Comparison of ENCODE assay signal across 17 cellular contexts in genomic region chr3:188288153-188288552, GRCh38.
DNase-seq lines count a peak whose midpoint lies in the region; ATAC-seq and TF ChIP-seq lines count a peak whose summit lies in the region.
"Had no signal": no experiment of that assay in that cellular context is flagged by ENCODE, and none has a peak within 500 bp of the region (broad histone marks: within the 10 kb centered on the region; RNA-seq: fewer than 3 reads in every experiment).

No MANE protein-coding gene starts in this region.

- H3K36me3 ChIP-seq in transverse colon: no peaks in the 10 kb centered on the region
- H3K36me3 ChIP-seq: ovary had no signal

- no peaks in the 10 kb centered on the region for H3K9me3 Mint-ChIP-seq in activated T-cell treated with anti-CD3 and anti-CD28 coated beads, Interleukin-2, amount 50 U/mL, for 24 hours
- H3K9me3 Mint-ChIP-seq in nephron progenitor cell: no peaks in the 10 kb centered on the region
- H3K9me3 Mint-ChIP-seq in activated T-cell treated with anti-CD3 and anti-CD28 coated beads, Interleukin-2, amount 50 U/mL, for 4 hours: no peaks in the 10 kb centered on the region
- H3K9me3 Mint-ChIP-seq: CD14-positive monocyte; central memory CD8-positive, alpha-beta T cell had no signal

- whole genome bisulfite sequencing in transverse colon (ENCODE audit: low coverage in 1 of 2), 2 donors: 62 to 74% methylated on average over 8 of the region's 8 CpGs

- no peaks in the 10 kb centered on the region for H3K27me3 Mint-ChIP-seq in activated T-cell treated with anti-CD3 and anti-CD28 coated beads, Interleukin-2, amount 50 U/mL, for 24 hours
- H3K27me3 Mint-ChIP-seq in nephron progenitor cell (ENCODE audit: low read depth, poor library complexity): no peaks in the 10 kb centered on the region
- no peaks in the 10 kb centered on the region for H3K27me3 Mint-ChIP-seq in activated T-cell treated with anti-CD3 and anti-CD28 coated beads, Interleukin-2, amount 50 U/mL, for 4 hours (ENCODE audit: low read depth)
- H3K27me3 Mint-ChIP-seq: activated CD8-positive, alpha-beta memory T cell treated with anti-CD3 and anti-CD28 coated beads, Interleukin-2, amount 10 ng/mL, durations not matched to agents 7 days and 5 days; central memory CD8-positive, alpha-beta T cell had no signal

- peaks cover 3 to 69% (median 20%) of the 10 kb centered on the region in 4 donors for H3K4me1 ChIP-seq in transverse colon

- intact Hi-C loops in transverse colon (cut with DNase I; ENCODE audit: low total_unique reads): no loop called here

- TF ChIP-seq CTCF in nephron progenitor cell (IDR thresholded peaks at IDR 0.05) (no peak), transverse colon (IDR thresholded peaks at IDR 0.05) (no peak), GM10266 (IDR thresholded peaks at IDR 0.05; ENCODE audit: control insufficient read depth, insufficient read depth, low read depth, missing control alignments) (no peak)

- H3K4me1 Mint-ChIP-seq in activated T-cell treated with anti-CD3 and anti-CD28 coated beads, Interleukin-2, amount 50 U/mL, for 24 hours (ENCODE audit: low read depth): peaks cover 71% of the 10 kb centered on the region
- H3K4me1 Mint-ChIP-seq in nephron progenitor cell: peaks cover 46% of the 10 kb centered on the region
- peaks cover 48% of the 10 kb centered on the region for H3K4me1 Mint-ChIP-seq in activated T-cell treated with anti-CD3 and anti-CD28 coated beads, Interleukin-2, amount 50 U/mL, for 4 hours (ENCODE audit: low read depth)

- peak overlapping the region; percentile 2 to 79 (median 70) for H3K27ac ChIP-seq in transverse colon

- DNase-seq in activated T-cell treated with anti-CD3 and anti-CD28 coated beads, Interleukin-2, amount 50 U/mL, for 24 hours: no peak
- DNase-seq in activated T-cell treated with anti-CD3 and anti-CD28 coated beads, Interleukin-2, amount 50 U/mL, for 1 hour: no peak
- peak; percentile 16 for DNase-seq in fibroblast of gingiva (ENCODE audit: low read depth)
- no peak for DNase-seq in nephron progenitor cell
- DNase-seq in transverse colon: no peak
- no peak for DNase-seq in GM10266 (ENCODE audit: extremely low spot score)
- no peak for DNase-seq in medulla oblongata (ENCODE audit: extremely low spot score)
- no peak for DNase-seq in activated T-cell treated with anti-CD3 and anti-CD28 coated beads, Interleukin-2, amount 50 U/mL, for 4 hours
- DNase-seq: activated CD8-positive, alpha-beta memory T cell treated with anti-CD3 and anti-CD28 coated beads, Interleukin-2, amount 10 ng/mL, durations not matched to agents 7 days and 5 days; activated effector memory CD4-positive, alpha-beta T cell treated with anti-CD3 and anti-CD28 coated beads, Interleukin-2, amount 50 U/mL, for 16 hours; left colon; NCI-H1048; ovary; stimulated activated CD4-positive, alpha-beta T cell treated with anti-CD3 and anti-CD28 coated beads, Interleukin-4, amount 100 ng/mL, for 24 hours had no signal

- no peaks in the 10 kb centered on the region for H3K9me3 ChIP-seq in transverse colon
- H3K9me3 ChIP-seq: ovary had no signal

- no peaks in the 10 kb centered on the region for H3K27me3 ChIP-seq in transverse colon
- H3K27me3 ChIP-seq: ovary had no signal

- in situ Hi-C loops in transverse colon (cut with MboI; ENCODE audit: low pct_ligation_motif_present in 1 of 4, low pct_unique_long_range_greater_than_20kb in 1 of 4, low sequenced_read_pairs in 3 of 4): loop anchor here in 3 of 4 donors (25.0 kb wide), 1 partner anchor 551 kb away; the partner anchor contains the start of gene BCL6 (in 3 of the 3)

- TF ChIP-seq EP300 in transverse colon (IDR thresholded peaks at IDR 0.05; ENCODE audit: low read depth): no peak

- H3K27ac Mint-ChIP-seq in activated T-cell treated with anti-CD3 and anti-CD28 coated beads, Interleukin-2, amount 50 U/mL, for 24 hours: peak overlapping the region; percentile 2
- H3K27ac Mint-ChIP-seq in nephron progenitor cell: peak overlapping the region; percentile 87
- H3K27ac Mint-ChIP-seq: activated CD8-positive, alpha-beta memory T cell treated with anti-CD3 and anti-CD28 coated beads, Interleukin-2, amount 10 ng/mL, durations not matched to agents 7 days and 5 days had no signal

- H3K4me3 Mint-ChIP-seq in activated T-cell treated with anti-CD3 and anti-CD28 coated beads, Interleukin-2, amount 50 U/mL, for 24 hours: no peak overlapping the region
- H3K4me3 Mint-ChIP-seq in nephron progenitor cell: no peak overlapping the region
- no peak overlapping the region for H3K4me3 Mint-ChIP-seq in activated T-cell treated with anti-CD3 and anti-CD28 coated beads, Interleukin-2, amount 50 U/mL, for 4 hours
- H3K4me3 Mint-ChIP-seq: activated CD8-positive, alpha-beta memory T cell treated with anti-CD3 and anti-CD28 coated beads, Interleukin-2, amount 10 ng/mL, durations not matched to agents 7 days and 5 days; CD14-positive monocyte; central memory CD8-positive, alpha-beta T cell had no signal

- ATAC-seq in activated T-cell treated with anti-CD3 and anti-CD28 coated beads, Interleukin-2, amount 50 U/mL, for 4 hours: no peak
- ATAC-seq: activated CD8-positive, alpha-beta memory T cell treated with anti-CD3 and anti-CD28 coated beads, Interleukin-2, amount 10 ng/mL, durations not matched to agents 7 days and 5 days; left colon had no signal

- H3K36me3 Mint-ChIP-seq in activated T-cell treated with anti-CD3 and anti-CD28 coated beads, Interleukin-2, amount 50 U/mL, for 24 hours (ENCODE audit: low read depth): peaks cover 37% of the 10 kb centered on the region
- peaks cover 19% of the 10 kb centered on the region for H3K36me3 Mint-ChIP-seq in nephron progenitor cell (ENCODE audit: low read depth)
- peaks cover 17% of the 10 kb centered on the region for H3K36me3 Mint-ChIP-seq in activated T-cell treated with anti-CD3 and anti-CD28 coated beads, Interleukin-2, amount 50 U/mL, for 4 hours (ENCODE audit: insufficient read depth)

- no peak overlapping the region for H3K4me3 ChIP-seq in transverse colon
- H3K4me3 ChIP-seq: ovary, skin epidermis had no signal

- TF ChIP-seq POLR2A in transverse colon (IDR thresholded peaks at IDR 0.05): no peak
